In the genomic region with DNA sequence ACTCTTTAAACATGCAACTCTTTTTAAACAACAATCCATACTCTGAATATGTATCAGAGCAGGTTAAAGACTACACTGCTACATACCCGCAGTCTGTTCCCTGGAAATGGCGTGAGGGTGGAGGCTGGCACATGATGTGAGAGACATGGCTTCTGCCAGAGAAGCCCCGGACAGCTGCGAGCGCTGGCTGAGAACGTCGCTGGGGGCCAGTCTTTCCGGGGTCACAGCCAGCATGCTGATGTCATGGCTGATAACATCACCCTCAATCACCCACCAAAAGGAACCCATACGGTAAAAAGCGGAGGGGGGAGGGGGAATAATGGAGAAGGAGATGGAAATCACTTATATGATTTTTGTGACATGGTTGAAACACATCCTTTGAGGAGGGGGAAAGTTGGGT, we compare ENCODE assay signal across 16 cellular contexts.
"Had no signal": no experiment of that assay in that cellular context is flagged by ENCODE, and none has a peak within 500 bp of the region (broad histone marks: within the 10 kb centered on the region; RNA-seq: fewer than 3 reads in every experiment).

No MANE protein-coding gene starts in this region.

- ATAC-seq: activated naive CD4-positive, alpha-beta T cell treated with anti-CD3 and anti-CD28 coated beads, Interleukin-2, amount 50 U/mL, for 72 hours; right lobe of liver; stimulated activated naive CD8-positive, alpha-beta T cell treated with anti-CD3 and anti-CD28 coated beads, Interleukin-15, amount 100 ng/mL, for 72 hours had no signal

- H3K4me3 ChIP-seq: adrenal gland, cardiac muscle cell, colonic mucosa, left ventricle myocardium inferior, prostate gland, right lobe of liver, smooth muscle cell, thoracic aorta had no signal

- H3K4me2 ChIP-seq: smooth muscle cell had no signal

- H3K4me1 Mint-ChIP-seq: stimulated activated naive CD8-positive, alpha-beta T cell treated with anti-CD3 and anti-CD28 coated beads, Interleukin-15, amount 100 ng/mL, for 72 hours had no signal

- H3K36me3 ChIP-seq: colonic mucosa, prostate gland had no signal

- DNase-seq: activated CD4-positive, alpha-beta T cell treated with anti-CD3 and anti-CD28 coated beads, Interleukin-2, amount 50 U/mL, for 4 hours; activated gamma-delta T cell; colonic mucosa; erythroblast; foreskin melanocyte; left ventricle myocardium inferior; right lobe of liver; stimulated activated CD4-positive, alpha-beta T cell treated with anti-CD3 and anti-CD28 coated beads, Interleukin-4, amount 100 ng/mL, for 1 hour; stimulated activated naive CD8-positive, alpha-beta T cell treated with anti-CD3 and anti-CD28 coated beads, Interleukin-15, amount 100 ng/mL, for 72 hours; WERI-Rb-1 had no signal

- H3K9me3 ChIP-seq: adrenal gland, colonic mucosa, left ventricle myocardium inferior, prostate gland, right lobe of liver, thoracic aorta had no signal

- H3K27ac ChIP-seq: adrenal gland, cardiac muscle cell, colonic mucosa, left ventricle myocardium inferior, prostate gland, right lobe of liver, WERI-Rb-1 had no signal

- H3K9me3 Mint-ChIP-seq: activated naive CD4-positive, alpha-beta T cell treated with anti-CD3 and anti-CD28 coated beads, Interleukin-2, amount 50 U/mL, for 72 hours; stimulated activated naive CD8-positive, alpha-beta T cell treated with anti-CD3 and anti-CD28 coated beads, Interleukin-15, amount 100 ng/mL, for 72 hours had no signal

- H3K4me3 Mint-ChIP-seq: stimulated activated naive CD8-positive, alpha-beta T cell treated with anti-CD3 and anti-CD28 coated beads, Interleukin-15, amount 100 ng/mL, for 72 hours had no signal

- H3K27me3 ChIP-seq: adrenal gland, cardiac muscle cell, colonic mucosa, right lobe of liver had no signal

- H3K27me3 Mint-ChIP-seq: stimulated activated naive CD8-positive, alpha-beta T cell treated with anti-CD3 and anti-CD28 coated beads, Interleukin-15, amount 100 ng/mL, for 72 hours had no signal

- H3K27ac Mint-ChIP-seq: activated naive CD4-positive, alpha-beta T cell treated with anti-CD3 and anti-CD28 coated beads, Interleukin-2, amount 50 U/mL, for 72 hours; stimulated activated naive CD8-positive, alpha-beta T cell treated with anti-CD3 and anti-CD28 coated beads, Interleukin-15, amount 100 ng/mL, for 72 hours had no signal

- H3K4me1 ChIP-seq: adrenal gland, colonic mucosa, prostate gland, right lobe of liver had no signal
